8 cellular contexts compared by ENCODE assay signal in genomic region chr22:17258015-17258827, GRCh38. TPM values are rescaled to one million over a fixed set of nuclear protein-coding genes. Genes with fewer than 3 reads are reported as not detected.
DNase-seq lines count a peak whose midpoint lies in the region; ATAC-seq and TF ChIP-seq lines count a peak whose summit lies in the region.

No MANE protein-coding gene starts in this region.

- H4K20me1 ChIP-seq in osteoblast (ENCODE audit: insufficient read depth, low read length), result no peaks in the 10 kb centered on the region

- H3K4me2 ChIP-seq in osteoblast (ENCODE audit: insufficient read depth, low read length), result no peak overlapping the region

- ATAC-seq in GM19043 (IDR thresholded peaks at IDR 0.05; ENCODE audit: low read depth, unreplicated experiment) (peak; percentile 76), HG03108 (IDR thresholded peaks at IDR 0.05; ENCODE audit: unreplicated experiment) (peak; percentile 84), esophagus mucosa (peak; percentile 86)

- H3K36me3 ChIP-seq in BE2C (no peaks in the 10 kb centered on the region), osteoblast (ENCODE audit: insufficient read depth, low read length) (no peaks in the 10 kb centered on the region)

- H3K9me3 ChIP-seq in BE2C (no peaks in the 10 kb centered on the region), osteoblast (ENCODE audit: low read depth, low read length) (no peaks in the 10 kb centered on the region)

- peak overlapping the region; percentile 35; the same call in 1 of the 2 replicates for H3K4me3 ChIP-seq in BE2C (ENCODE audit: low read depth, low read length)
- no peak overlapping the region for H3K4me3 ChIP-seq in osteoblast (ENCODE audit: insufficient read depth, low read length)

- peaks cover 16% of the 10 kb centered on the region for H3K4me1 ChIP-seq in BE2C
- no peaks in the 10 kb centered on the region for H3K4me1 ChIP-seq in osteoblast (ENCODE audit: insufficient read depth, low read length)

- peak; percentile 85 for DNase-seq in BE2C
- DNase-seq in NCI-H2171 treated with DMSO at 0.1 percent for 48 hours (lab: John Stamatoyannopoulos, UW), result peak; percentile 96
- DNase-seq in activated CD4-positive, alpha-beta T cell treated with anti-CD3 and anti-CD28 coated beads for 48 hours, result peak; percentile 70
- peak; percentile 56 for DNase-seq in osteoblast (ENCODE audit: insufficient read length, low spot score, missing footprints)
- DNase-seq in AML-193 (lab: John Stamatoyannopoulos, UW), result no peak

- H3K79me2 ChIP-seq in osteoblast (ENCODE audit: insufficient read depth, low read length), result no peaks in the 10 kb centered on the region

- H3K27me3 ChIP-seq in BE2C (no peaks in the 10 kb centered on the region), osteoblast (ENCODE audit: insufficient read depth, low read length) (no peaks in the 10 kb centered on the region)

- H3K27ac ChIP-seq in osteoblast (ENCODE audit: low read depth, low read length), result no peak overlapping the region

- H2AFZ ChIP-seq in osteoblast (ENCODE audit: low read length), result no peak overlapping the region

- no peak for TF ChIP-seq CTCF in BE2C (IDR thresholded peaks at IDR 0.05; ENCODE audit: low read depth, low read length)
- TF ChIP-seq CTCF in osteoblast (IDR thresholded peaks at IDR 0.05; ENCODE audit: extremely low read depth, low read depth, low read length), result no peak

RNA-seq across cellular contexts. Expression of gene ADA2, which starts 39.0 kb away (rescaled TPM):
- polyA plus RNA-seq in BE2C (2012; ENCODE audit: insufficient read depth, insufficient read length, low read depth), result 1.2 TPM
- total RNA-seq in esophagus mucosa (2.0 TPM), osteoblast (0.29 and 2.2 TPM in 2 replicates)

Comparison
In these comparisons a context has a peak if more than half of its experiments do, and no peak if none do; other contexts are left out.
1. DNase-seq: peak in BE2C (single experiment), NCI-H2171 treated with DMSO at 0.1 percent for 48 hours (single experiment), activated CD4-positive, alpha-beta T cell treated with anti-CD3 and anti-CD28 coated beads for 48 hours (single experiment) and osteoblast (single experiment); none in AML-193 (0 of 2).
2. Peak in every context shown above with its lines, with median percentiles within 50 percentile points of each other: ATAC-seq.